Comparison of ENCODE assay signal across 1 cellular context in the genomic region with DNA sequence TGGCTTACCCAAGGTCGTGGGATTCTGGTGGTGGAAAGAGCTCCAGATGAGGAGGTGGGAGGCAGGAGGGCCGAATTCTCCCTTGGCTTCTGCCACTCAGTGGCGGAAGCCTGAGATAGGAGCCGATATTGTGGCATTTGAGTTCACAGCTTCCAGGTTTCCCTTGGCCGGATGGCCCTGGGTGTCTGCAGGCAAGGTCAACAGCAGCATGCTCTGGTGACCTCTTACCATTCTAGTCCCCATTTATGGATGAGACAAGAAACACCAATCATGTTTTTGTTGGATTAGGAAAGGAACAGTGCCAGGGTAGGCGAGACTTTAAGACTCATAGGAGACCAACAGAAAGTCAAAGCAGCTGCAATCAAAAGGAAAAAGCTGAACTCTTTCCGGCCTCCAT.
TF ChIP-seq lines count a peak whose summit lies in the region.

No MANE protein-coding gene starts in this region.

TF ChIP-seq in HCT116, 20 proteins besides CTCF, POLR2A, EP300 and RAD21 (continued from another document):
- TF ChIP-seq CEBPB (IDR thresholded peaks at IDR 0.05; ENCODE audit: low read depth) (no peak), YY1 (IDR thresholded peaks at IDR 0.05; ENCODE audit: extremely low read depth, insufficient replicate concordance, low read depth, low read length) (no peak), CBX3 (IDR thresholded peaks at IDR 0.05; ENCODE audit: low read depth) (no peak), FOSL1 (IDR thresholded peaks at IDR 0.05; ENCODE audit: low read depth) (no peak), EZH2phosphoT487 (IDR thresholded peaks at IDR 0.05; ENCODE audit: borderline replicate concordance) (no peak), EGR1 (IDR thresholded peaks at IDR 0.05; ENCODE audit: low read depth) (no peak), ZFX (IDR thresholded peaks at IDR 0.05) (no peak), SP1 (IDR thresholded peaks at IDR 0.05; ENCODE audit: low read depth) (no peak), EZH2 (IDR thresholded peaks at IDR 0.05) (no peak), SRF (IDR thresholded peaks at IDR 0.05; ENCODE audit: low read depth) (no peak), POLR2AphosphoS5 (IDR thresholded peaks at IDR 0.05; ENCODE audit: low read depth, low read length) (no peak), TCF7L2 (IDR thresholded peaks at IDR 0.05; ENCODE audit: borderline replicate concordance, extremely low read depth, insufficient read depth, insufficient read length) (no peak)
- TF ChIP-seq, protein P1, sequence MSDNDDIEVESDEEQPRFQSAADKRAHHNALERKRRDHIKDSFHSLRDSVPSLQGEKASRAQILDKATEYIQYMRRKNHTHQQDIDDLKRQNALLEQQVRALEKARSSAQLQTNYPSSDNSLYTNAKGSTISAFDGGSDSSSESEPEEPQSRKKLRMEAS (IDR thresholded peaks at IDR 0.05), result no peak
- TF ChIP-seq, protein P2, sequence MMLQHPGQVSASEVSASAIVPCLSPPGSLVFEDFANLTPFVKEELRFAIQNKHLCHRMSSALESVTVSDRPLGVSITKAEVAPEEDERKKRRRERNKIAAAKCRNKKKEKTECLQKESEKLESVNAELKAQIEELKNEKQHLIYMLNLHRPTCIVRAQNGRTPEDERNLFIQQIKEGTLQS (IDR thresholded peaks at IDR 0.05), result no peak
- TF ChIP-seq, protein P3, sequence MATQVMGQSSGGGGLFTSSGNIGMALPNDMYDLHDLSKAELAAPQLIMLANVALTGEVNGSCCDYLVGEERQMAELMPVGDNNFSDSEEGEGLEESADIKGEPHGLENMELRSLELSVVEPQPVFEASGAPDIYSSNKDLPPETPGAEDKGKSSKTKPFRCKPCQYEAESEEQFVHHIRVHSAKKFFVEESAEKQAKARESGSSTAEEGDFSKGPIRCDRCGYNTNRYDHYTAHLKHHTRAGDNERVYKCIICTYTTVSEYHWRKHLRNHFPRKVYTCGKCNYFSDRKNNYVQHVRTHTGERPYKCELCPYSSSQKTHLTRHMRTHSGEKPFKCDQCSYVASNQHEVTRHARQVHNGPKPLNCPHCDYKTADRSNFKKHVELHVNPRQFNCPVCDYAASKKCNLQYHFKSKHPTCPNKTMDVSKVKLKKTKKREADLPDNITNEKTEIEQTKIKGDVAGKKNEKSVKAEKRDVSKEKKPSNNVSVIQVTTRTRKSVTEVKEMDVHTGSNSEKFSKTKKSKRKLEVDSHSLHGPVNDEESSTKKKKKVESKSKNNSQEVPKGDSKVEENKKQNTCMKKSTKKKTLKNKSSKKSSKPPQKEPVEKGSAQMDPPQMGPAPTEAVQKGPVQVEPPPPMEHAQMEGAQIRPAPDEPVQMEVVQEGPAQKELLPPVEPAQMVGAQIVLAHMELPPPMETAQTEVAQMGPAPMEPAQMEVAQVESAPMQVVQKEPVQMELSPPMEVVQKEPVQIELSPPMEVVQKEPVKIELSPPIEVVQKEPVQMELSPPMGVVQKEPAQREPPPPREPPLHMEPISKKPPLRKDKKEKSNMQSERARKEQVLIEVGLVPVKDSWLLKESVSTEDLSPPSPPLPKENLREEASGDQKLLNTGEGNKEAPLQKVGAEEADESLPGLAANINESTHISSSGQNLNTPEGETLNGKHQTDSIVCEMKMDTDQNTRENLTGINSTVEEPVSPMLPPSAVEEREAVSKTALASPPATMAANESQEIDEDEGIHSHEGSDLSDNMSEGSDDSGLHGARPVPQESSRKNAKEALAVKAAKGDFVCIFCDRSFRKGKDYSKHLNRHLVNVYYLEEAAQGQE (IDR thresholded peaks at IDR 0.05; ENCODE audit: low read depth), result no peak
- TF ChIP-seq, protein P4, sequence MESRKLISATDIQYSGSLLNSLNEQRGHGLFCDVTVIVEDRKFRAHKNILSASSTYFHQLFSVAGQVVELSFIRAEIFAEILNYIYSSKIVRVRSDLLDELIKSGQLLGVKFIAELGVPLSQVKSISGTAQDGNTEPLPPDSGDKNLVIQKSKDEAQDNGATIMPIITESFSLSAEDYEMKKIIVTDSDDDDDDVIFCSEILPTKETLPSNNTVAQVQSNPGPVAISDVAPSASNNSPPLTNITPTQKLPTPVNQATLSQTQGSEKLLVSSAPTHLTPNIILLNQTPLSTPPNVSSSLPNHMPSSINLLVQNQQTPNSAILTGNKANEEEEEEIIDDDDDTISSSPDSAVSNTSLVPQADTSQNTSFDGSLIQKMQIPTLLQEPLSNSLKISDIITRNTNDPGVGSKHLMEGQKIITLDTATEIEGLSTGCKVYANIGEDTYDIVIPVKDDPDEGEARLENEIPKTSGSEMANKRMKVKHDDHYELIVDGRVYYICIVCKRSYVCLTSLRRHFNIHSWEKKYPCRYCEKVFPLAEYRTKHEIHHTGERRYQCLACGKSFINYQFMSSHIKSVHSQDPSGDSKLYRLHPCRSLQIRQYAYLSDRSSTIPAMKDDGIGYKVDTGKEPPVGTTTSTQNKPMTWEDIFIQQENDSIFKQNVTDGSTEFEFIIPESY (IDR thresholded peaks at IDR 0.05; ENCODE audit: extremely low read depth, insufficient replicate concordance, low read length), result no peak
